20 cellular contexts compared by ENCODE assay signal in the genomic region with DNA sequence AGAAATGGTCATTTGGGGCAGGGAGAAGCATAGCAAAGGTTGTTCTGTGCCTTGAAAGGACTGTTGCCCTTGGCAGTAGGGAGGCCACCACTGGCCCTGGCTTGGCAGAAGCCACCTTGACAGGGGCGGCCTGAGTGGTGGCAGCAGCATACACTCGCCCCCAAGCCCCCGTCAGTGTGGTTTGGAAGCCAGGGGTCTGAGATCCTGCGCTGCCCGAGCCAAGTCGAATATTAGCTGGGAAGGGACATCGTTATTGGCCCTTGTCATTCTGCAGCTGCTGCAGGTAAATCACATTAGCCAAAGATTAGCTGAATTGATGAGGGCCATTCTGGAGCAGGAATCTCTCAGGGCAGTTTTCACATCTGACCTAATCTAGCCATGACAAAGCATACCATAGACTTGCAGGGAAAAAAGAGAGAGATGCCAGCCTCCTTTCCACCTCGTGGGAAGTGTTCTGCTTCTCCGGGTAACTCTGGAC. TPM values are rescaled to one million over a fixed set of nuclear protein-coding genes. Genes with fewer than 3 reads are reported as not detected.
A peak's percentile ranks its signal among the peaks of the same experiment; 100 is the strongest.
DNase-seq lines count a peak whose midpoint lies in the region; ATAC-seq and TF ChIP-seq lines count a peak whose summit lies in the region.
"Had no signal": no experiment of that assay in that cellular context is flagged by ENCODE, and none has a peak within 500 bp of the region (broad histone marks: within the 10 kb centered on the region; RNA-seq: fewer than 3 reads in every experiment).

No MANE protein-coding gene starts in this region.

- WGBS in SK-N-SH (ENCODE audit: low lambda C conversion rate), result 49% methylated on average over 8 of the region's 9 CpGs

- no peak overlapping the region for H3K4me2 ChIP-seq in SK-N-SH
- H3K4me2 ChIP-seq: BLaER1 treated with 17β-estradiol and CSF1 and Interleukin-3, amounts not matched to agents 10 nM and 100 nM had no signal

- TF ChIP-seq EP300 in SK-N-SH (IDR thresholded peaks at IDR 0.05; ENCODE audit: borderline replicate concordance in 1 of 2, low read depth in 1 of 2, low read length in 1 of 2), result peak in 1 of 2 experiments; percentile 15; a peak in 1 of 4 replicates

- no peaks in the 10 kb centered on the region for H3K36me3 ChIP-seq in SK-N-SH (replicated peaks in 1 of 2; ENCODE audit: control insufficient read depth in 1 of 2, insufficient read depth in 2 of 2, low read length in 1 of 2)
- H3K36me3 ChIP-seq: BLaER1 treated with 17β-estradiol and CSF1 and Interleukin-3, amounts not matched to agents 10 nM and 100 nM had no signal

- no peak overlapping the region for H3K4me3 ChIP-seq in SK-N-SH (ENCODE audit: low read depth in 2 of 2, low read length in 1 of 2)
- H3K4me3 ChIP-seq: BLaER1 treated with 17β-estradiol and CSF1 and Interleukin-3, amounts not matched to agents 10 nM and 100 nM; GM12878; GM23248 had no signal

- ATAC-seq in SK-N-SH treated with all-trans-retinoic acid at 6 μM for 48 hours (no peak), Right ventricle myocardium inferior (no peak), HG03095 (IDR thresholded peaks at IDR 0.05; ENCODE audit: unreplicated experiment) (no peak)
- ATAC-seq: GM12878 had no signal

- CTCF ChIA-PET in SK-N-SH (lab: Yijun Ruan, JAX), result interaction anchor here (1.0 kb wide), 1 partner anchor 8 kb away, joined by 5 read pairs; no protein-coding TSS in a partner anchor

- no peak overlapping the region for H3K27ac Mint-ChIP-seq in glutamatergic neuron (ENCODE audit: unreplicated experiment)
- H3K27ac Mint-ChIP-seq: B cell; CD4-positive, alpha-beta T cell; CD8-positive, alpha-beta memory T cell had no signal

- no peaks in the 10 kb centered on the region for H4K20me1 ChIP-seq in SK-N-SH (ENCODE audit: insufficient read depth)

- DNase-seq in SK-N-SH, result peak; percentile 68
- DNase-seq in Right ventricle myocardium inferior (ENCODE audit: missing footprints), result peak; percentile 11
- DNase-seq in cardiac septum (ENCODE audit: low spot score), result no peak
- no peak for DNase-seq in glutamatergic neuron
- DNase-seq: CD4-positive, alpha-beta T cell; CD8-positive, alpha-beta memory T cell; DMS 273 treated with DMSO at 0.1 percent for 48 hours; EL; GDM1; GM23248; H7; HCEC 1CT had no signal

- TF ChIP-seq CTCF in SK-N-SH (IDR thresholded peaks at IDR 0.05), result no peak
- TF ChIP-seq CTCF in glutamatergic neuron (IDR thresholded peaks at IDR 0.05; ENCODE audit: partially characterized antibody, unreplicated experiment), result no peak

- H3F3A ChIP-seq in SK-N-SH (replicated peaks; ENCODE audit: insufficient read depth), result no peaks in the 10 kb centered on the region

- intact Hi-C loops in Right ventricle myocardium inferior (cut with DNase I), result no loop called here
- intact Hi-C loops in cardiac septum (cut with DNase I), result no loop called here

- no peak for TF ChIP-seq RAD21 in SK-N-SH (IDR thresholded peaks at IDR 0.05; ENCODE audit: low read length)

- peaks cover 0 to 16% of the 10 kb centered on the region in 2 experiments; a peak in 2 of 4 replicates for H3K4me1 ChIP-seq in SK-N-SH (ENCODE audit: control insufficient read depth in 1 of 2, insufficient read depth in 2 of 2, low read depth in 1 of 2, low read length in 1 of 2)
- H3K4me1 ChIP-seq: BLaER1 treated with 17β-estradiol and CSF1 and Interleukin-3, amounts not matched to agents 10 nM and 100 nM had no signal

- no peaks in the 10 kb centered on the region for H3K9me3 ChIP-seq in SK-N-SH
- H3K9me3 ChIP-seq: BLaER1 treated with 17β-estradiol and CSF1 and Interleukin-3, amounts not matched to agents 10 nM and 100 nM had no signal

- H3K9me3 Mint-ChIP-seq in glutamatergic neuron (ENCODE audit: unreplicated experiment), result peaks cover 12% of the 10 kb centered on the region

- H3K27me3 Mint-ChIP-seq in glutamatergic neuron (ENCODE audit: unreplicated experiment), result peaks cover 7% of the 10 kb centered on the region

- H3K27me3 ChIP-seq in SK-N-SH (ENCODE audit: insufficient read depth), result no peaks in the 10 kb centered on the region

- no peak overlapping the region for H2AFZ ChIP-seq in SK-N-SH (ENCODE audit: low read depth)
- H2AFZ ChIP-seq: GM23248 had no signal

- peaks cover 10% of the 10 kb centered on the region for H3K36me3 Mint-ChIP-seq in glutamatergic neuron (ENCODE audit: unreplicated experiment)
- H3K36me3 Mint-ChIP-seq: CD8-positive, alpha-beta memory T cell had no signal

- no peak overlapping the region for H3K4me3 Mint-ChIP-seq in glutamatergic neuron (ENCODE audit: unreplicated experiment)
- H3K4me3 Mint-ChIP-seq: B cell; CD4-positive, alpha-beta T cell; CD8-positive, alpha-beta memory T cell had no signal

- no peaks in the 10 kb centered on the region for H3K79me2 ChIP-seq in SK-N-SH (ENCODE audit: insufficient read depth)

- H3K4me1 Mint-ChIP-seq in glutamatergic neuron (ENCODE audit: low read depth, unreplicated experiment), result peaks cover 79% of the 10 kb centered on the region
- H3K4me1 Mint-ChIP-seq: B cell; CD14-positive monocyte; CD8-positive, alpha-beta memory T cell had no signal

- no peak overlapping the region for H3K9ac ChIP-seq in SK-N-SH
- H3K9ac ChIP-seq: BLaER1 treated with 17β-estradiol and CSF1 and Interleukin-3, amounts not matched to agents 10 nM and 100 nM; GM23248 had no signal

- H3K27ac ChIP-seq in SK-N-SH (ENCODE audit: low read depth in 2 of 2, low read length in 1 of 2) (peak overlapping the region in 1 of 2 experiments; percentile 31; a peak in 2 of 4 replicates), angular gyrus (ENCODE audit: low read depth, low read length) (peak overlapping the region; percentile 8)
- H3K27ac ChIP-seq: 22Rv1; BLaER1 treated with 17β-estradiol and CSF1 and Interleukin-3, amounts not matched to agents 10 nM and 100 nM; GM23248 had no signal

- no peaks in the 10 kb centered on the region for H3K9me2 ChIP-seq in SK-N-SH

- POLR2A ChIA-PET in SK-N-SH (lab: Yijun Ruan, JAX), result no interaction called here

TF ChIP-seq in SK-N-SH, 30 proteins besides CTCF, POLR2A, EP300 and RAD21:
- TF ChIP-seq GATA2 (CRISPR knock-in tag; IDR thresholded peaks at IDR 0.05) (peak; percentile 85), NRF1 (IDR thresholded peaks at IDR 0.05; ENCODE audit: low read depth, low read length) (no peak), RCOR1 (IDR thresholded peaks at IDR 0.05; ENCODE audit: low read length) (peak; percentile 44; the same call in 1 of the 2 replicates)

TF ChIP-seq in SK-N-SH treated with all-trans-retinoic acid at 6 μM for 48 hours, 23 proteins besides CTCF, POLR2A, EP300 and RAD21:
- TF ChIP-seq, protein P1, sequence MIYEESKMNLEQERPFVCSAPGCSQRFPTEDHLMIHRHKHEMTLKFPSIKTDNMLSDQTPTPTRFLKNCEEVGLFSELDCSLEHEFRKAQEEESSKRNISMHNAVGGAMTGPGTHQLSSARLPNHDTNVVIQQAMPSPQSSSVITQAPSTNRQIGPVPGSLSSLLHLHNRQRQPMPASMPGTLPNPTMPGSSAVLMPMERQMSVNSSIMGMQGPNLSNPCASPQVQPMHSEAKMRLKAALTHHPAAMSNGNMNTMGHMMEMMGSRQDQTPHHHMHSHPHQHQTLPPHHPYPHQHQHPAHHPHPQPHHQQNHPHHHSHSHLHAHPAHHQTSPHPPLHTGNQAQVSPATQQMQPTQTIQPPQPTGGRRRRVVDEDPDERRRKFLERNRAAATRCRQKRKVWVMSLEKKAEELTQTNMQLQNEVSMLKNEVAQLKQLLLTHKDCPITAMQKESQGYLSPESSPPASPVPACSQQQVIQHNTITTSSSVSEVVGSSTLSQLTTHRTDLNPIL (CRISPR knock-in tag; IDR thresholded peaks at IDR 0.05; ENCODE audit: low read depth), result no peak
- TF ChIP-seq, protein P2, sequence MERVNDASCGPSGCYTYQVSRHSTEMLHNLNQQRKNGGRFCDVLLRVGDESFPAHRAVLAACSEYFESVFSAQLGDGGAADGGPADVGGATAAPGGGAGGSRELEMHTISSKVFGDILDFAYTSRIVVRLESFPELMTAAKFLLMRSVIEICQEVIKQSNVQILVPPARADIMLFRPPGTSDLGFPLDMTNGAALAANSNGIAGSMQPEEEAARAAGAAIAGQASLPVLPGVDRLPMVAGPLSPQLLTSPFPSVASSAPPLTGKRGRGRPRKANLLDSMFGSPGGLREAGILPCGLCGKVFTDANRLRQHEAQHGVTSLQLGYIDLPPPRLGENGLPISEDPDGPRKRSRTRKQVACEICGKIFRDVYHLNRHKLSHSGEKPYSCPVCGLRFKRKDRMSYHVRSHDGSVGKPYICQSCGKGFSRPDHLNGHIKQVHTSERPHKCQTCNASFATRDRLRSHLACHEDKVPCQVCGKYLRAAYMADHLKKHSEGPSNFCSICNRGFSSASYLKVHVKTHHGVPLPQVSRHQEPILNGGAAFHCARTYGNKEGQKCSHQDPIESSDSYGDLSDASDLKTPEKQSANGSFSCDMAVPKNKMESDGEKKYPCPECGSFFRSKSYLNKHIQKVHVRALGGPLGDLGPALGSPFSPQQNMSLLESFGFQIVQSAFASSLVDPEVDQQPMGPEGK (CRISPR knock-in tag; IDR thresholded peaks at IDR 0.05; ENCODE audit: borderline replicate concordance), result no peak
- no peak for TF ChIP-seq ISL1 (CRISPR knock-in tag; IDR thresholded peaks at IDR 0.05)
- TF ChIP-seq, protein P3, sequence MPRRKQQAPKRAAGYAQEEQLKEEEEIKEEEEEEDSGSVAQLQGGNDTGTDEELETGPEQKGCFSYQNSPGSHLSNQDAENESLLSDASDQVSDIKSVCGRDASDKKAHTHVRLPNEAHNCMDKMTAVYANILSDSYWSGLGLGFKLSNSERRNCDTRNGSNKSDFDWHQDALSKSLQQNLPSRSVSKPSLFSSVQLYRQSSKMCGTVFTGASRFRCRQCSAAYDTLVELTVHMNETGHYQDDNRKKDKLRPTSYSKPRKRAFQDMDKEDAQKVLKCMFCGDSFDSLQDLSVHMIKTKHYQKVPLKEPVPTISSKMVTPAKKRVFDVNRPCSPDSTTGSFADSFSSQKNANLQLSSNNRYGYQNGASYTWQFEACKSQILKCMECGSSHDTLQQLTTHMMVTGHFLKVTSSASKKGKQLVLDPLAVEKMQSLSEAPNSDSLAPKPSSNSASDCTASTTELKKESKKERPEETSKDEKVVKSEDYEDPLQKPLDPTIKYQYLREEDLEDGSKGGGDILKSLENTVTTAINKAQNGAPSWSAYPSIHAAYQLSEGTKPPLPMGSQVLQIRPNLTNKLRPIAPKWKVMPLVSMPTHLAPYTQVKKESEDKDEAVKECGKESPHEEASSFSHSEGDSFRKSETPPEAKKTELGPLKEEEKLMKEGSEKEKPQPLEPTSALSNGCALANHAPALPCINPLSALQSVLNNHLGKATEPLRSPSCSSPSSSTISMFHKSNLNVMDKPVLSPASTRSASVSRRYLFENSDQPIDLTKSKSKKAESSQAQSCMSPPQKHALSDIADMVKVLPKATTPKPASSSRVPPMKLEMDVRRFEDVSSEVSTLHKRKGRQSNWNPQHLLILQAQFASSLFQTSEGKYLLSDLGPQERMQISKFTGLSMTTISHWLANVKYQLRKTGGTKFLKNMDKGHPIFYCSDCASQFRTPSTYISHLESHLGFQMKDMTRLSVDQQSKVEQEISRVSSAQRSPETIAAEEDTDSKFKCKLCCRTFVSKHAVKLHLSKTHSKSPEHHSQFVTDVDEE (CRISPR knock-in tag; IDR thresholded peaks at IDR 0.05), result no peak
- no peak for TF ChIP-seq BACH2 (CRISPR knock-in tag; IDR thresholded peaks at IDR 0.05; ENCODE audit: borderline replicate concordance)

RNA-seq across cellular contexts. Expression of a gene that starts 9.0 kb away (rescaled TPM):
- 13.3 and 15.9 TPM in 2 replicates for polyA plus RNA-seq in SK-N-SH (2012; rRNA removed)
- 16.6 and 17.2 TPM in 2 replicates for polyA plus RNA-seq in SK-N-SH (2012; cell fraction: cytosol; rRNA removed)
- polyA plus RNA-seq in SK-N-SH (2012; cell fraction: nucleus; rRNA removed), result 6.9 and 7.5 TPM in 2 replicates
- 17.9 TPM for total RNA-seq in Right ventricle myocardium inferior
- total RNA-seq in cardiac septum, result 8.6 TPM
- total RNA-seq in glutamatergic neuron (ENCODE audit: unreplicated experiment), result 387 TPM
- total RNA-seq: B cell; CD4-positive, alpha-beta T cell; CD8-positive, alpha-beta memory T cell; GM12878 had no signal
- polyA plus RNA-seq: CD8-positive, alpha-beta memory T cell; GM12878 had no signal

Comparison
In these comparisons a context has a peak if more than half of its experiments do, and no peak if none do; other contexts are left out.
1. DNase-seq: peak in SK-N-SH (single experiment) and Right ventricle myocardium inferior (single experiment); none in cardiac septum (single experiment) and glutamatergic neuron (single experiment).
2. RNA of a gene that starts 9.0 kb away (total RNA-seq): 387 TPM in glutamatergic neuron (single experiment); 17.9 TPM in Right ventricle myocardium inferior (single experiment) and 8.6 TPM in cardiac septum (single experiment); every median in the first group is over 10 times any median in the second.